In genomic region chr5:150606476-150606875, GRCh38 we compare ENCODE assay signal across 1 cellular context.
TF ChIP-seq lines count a peak whose summit lies in the region.

No MANE protein-coding gene starts in this region.

TF ChIP-seq in H1, 55 proteins besides CTCF, POLR2A, EP300 and RAD21 (continued from another document):
- no peak for TF ChIP-seq POU5F1 (IDR thresholded peaks at IDR 0.05; ENCODE audit: low read depth, low read length)
- TF ChIP-seq TCF12 (IDR thresholded peaks at IDR 0.05; ENCODE audit: low read depth, low read length), result no peak
- TF ChIP-seq TAF7 (optimal IDR thresholded peaks at IDR 0.05; ENCODE audit: borderline replicate concordance, low read depth, low read length), result no peak
- no peak for TF ChIP-seq EGR1 (IDR thresholded peaks at IDR 0.05; ENCODE audit: borderline replicate concordance, low read depth, low read length)
- no peak for TF ChIP-seq SP2 (IDR thresholded peaks at IDR 0.05; ENCODE audit: low read length)
- TF ChIP-seq PHF8 (conservative IDR thresholded peaks at IDR 0.05; ENCODE audit: low read depth, low read length), result no peak
- no peak for TF ChIP-seq KDM4A (IDR thresholded peaks at IDR 0.05; ENCODE audit: low read depth, low read length, severe bottlenecking)
- TF ChIP-seq SP1 (IDR thresholded peaks at IDR 0.05; ENCODE audit: low read depth, low read length), result no peak
- TF ChIP-seq TBP (IDR thresholded peaks at IDR 0.05; ENCODE audit: low read depth, low read length), result no peak
- TF ChIP-seq CHD1 (IDR thresholded peaks at IDR 0.05; ENCODE audit: low read depth, low read length), result no peak
- TF ChIP-seq CHD2 (IDR thresholded peaks at IDR 0.05; ENCODE audit: low read length), result no peak
TF ChIP-seq in H1: peak in this region for 0.
